28 cellular contexts compared by ENCODE assay signal in genomic region chr17:62111562-62112180, GRCh38. TPM values are rescaled to one million over a fixed set of nuclear protein-coding genes. Genes with fewer than 3 reads are reported as not detected.
DNase-seq lines count a peak whose midpoint lies in the region; ATAC-seq, FAIRE-seq and TF ChIP-seq lines count a peak whose summit lies in the region.
"Had no signal": no experiment of that assay in that cellular context is flagged by ENCODE, and none has a peak within 500 bp of the region (broad histone marks: within the 10 kb centered on the region; RNA-seq: fewer than 3 reads in every experiment).

No MANE protein-coding gene starts in this region.

- no peak for TF ChIP-seq POLR2A in HepG2 (IDR thresholded peaks at IDR 0.05; ENCODE audit: insufficient read depth in 1 of 2, low read depth in 2 of 2, low read length in 2 of 2)
- no peak for TF ChIP-seq POLR2A in prostate gland (IDR thresholded peaks at IDR 0.05)

- H3K4me1 Mint-ChIP-seq in dendritic cell treated with granulocyte-macrophage colony-stimulating factor and Interleukin-4, amounts not matched to agents 40 ng/mL and 50 ng/mL, for 4 days (ENCODE audit: low read depth), result peaks cover 5% of the 10 kb centered on the region
- H3K4me1 Mint-ChIP-seq in Caco-2 (ENCODE audit: low read depth, unreplicated experiment), result peaks cover 15% of the 10 kb centered on the region
- H3K4me1 Mint-ChIP-seq: B cell; central memory CD8-positive, alpha-beta T cell had no signal

- no peak for TF ChIP-seq EP300 in HepG2 (IDR thresholded peaks at IDR 0.05; ENCODE audit: low read depth in 2 of 2, low read length in 2 of 2)
- TF ChIP-seq EP300 in HepG2 (CRISPR knock-in tag; IDR thresholded peaks at IDR 0.05; ENCODE audit: borderline replicate concordance), result no peak

- 71% methylated on average over 7 of the region's 7 CpGs for WGBS in liver
- WGBS in HepG2 (ENCODE audit: low lambda C conversion rate), result 35% methylated on average over 7 of the region's 7 CpGs
- WGBS in prostate gland, result 33% methylated on average over 7 of the region's 7 CpGs

- no peaks in the 10 kb centered on the region for H3K36me3 ChIP-seq in liver (ENCODE audit: control insufficient read depth in 4 of 4, insufficient read depth in 3 of 4, low read depth in 1 of 4, low read length in 3 of 4)
- no peaks in the 10 kb centered on the region for H3K36me3 ChIP-seq in HepG2 (replicated peaks in 1 of 2; ENCODE audit: control insufficient read depth in 1 of 2, insufficient read depth in 2 of 2, low read length in 2 of 2)
- no peaks in the 10 kb centered on the region for H3K36me3 ChIP-seq in prostate gland
- H3K36me3 ChIP-seq in Caco-2 (ENCODE audit: control insufficient read depth, insufficient read depth, low read length), result no peaks in the 10 kb centered on the region
- H3K36me3 ChIP-seq: left lung, right atrium auricular region, suprapubic skin had no signal

- POLR2A ChIA-PET in HepG2 (lab: Yijun Ruan, JAX), result interaction anchor here (3.3 kb wide), 1 partner anchor 46 kb away, joined by 28 read pairs; no protein-coding TSS in a partner anchor
- POLR2A ChIA-PET in Caco-2 (lab: Charles Lee), result interaction anchor here (0.7 to 0.9 kb wide), 2 partner anchors 9 to 46 kb away, joined by 3 read pairs; no protein-coding TSS in a partner anchor
- POLR2A ChIA-PET in GM10248 (lab: Yijun Ruan, JAX), result interaction anchor here (0.7 kb wide), 1 partner anchor 47 kb away, joined by 4 read pairs; no protein-coding TSS in a partner anchor

- CTCF ChIA-PET in HepG2 (lab: Yijun Ruan, JAX; ENCODE audit: low intra/inter-chr PET ratio, low total read pairs) (no interaction called here), Caco-2 (lab: Charles Lee) (interaction anchor here (2.7 kb wide), 1 partner anchor 46 kb away, joined by 64 read pairs; no protein-coding TSS in a partner anchor), GM10248 (lab: Yijun Ruan, JAX) (interaction anchor here (1.0 to 5.9 kb wide), 8 partner anchors 8 to 698 kb away, joined by 3 to 174 read pairs (median 8); no protein-coding TSS in a partner anchor)

- H3K4me1 ChIP-seq in liver (ENCODE audit: control insufficient read depth in 4 of 4, insufficient read depth in 4 of 4, low read length in 3 of 4) (peaks cover 0 to 7% (median 2%) of the 10 kb centered on the region in 4 donors), HepG2 (ENCODE audit: insufficient read depth, low read length) (peaks cover 21% of the 10 kb centered on the region), prostate gland (replicated peaks) (no peaks in the 10 kb centered on the region), Caco-2 (peaks cover 16% of the 10 kb centered on the region)
- H3K4me1 ChIP-seq: left lung, right atrium auricular region, suprapubic skin had no signal

- H3K27me3 ChIP-seq in liver (ENCODE audit: control insufficient read depth in 4 of 4, insufficient read depth in 4 of 4, low read length in 3 of 4) (no peaks in the 10 kb centered on the region), HepG2 (ENCODE audit: control insufficient read depth in 1 of 2, insufficient read depth in 2 of 2, low read length in 2 of 2) (peaks cover 0 to 3% of the 10 kb centered on the region in 2 experiments; a peak in 1 of 5 replicates), prostate gland (replicated peaks; ENCODE audit: insufficient read depth) (no peaks in the 10 kb centered on the region), Caco-2 (replicated peaks; ENCODE audit: control insufficient read depth, insufficient read depth, low read length) (no peaks in the 10 kb centered on the region)
- H3K27me3 ChIP-seq: body of pancreas, left lung, right atrium auricular region, suprapubic skin had no signal

- BruUV-seq in HepG2 (replicated peaks; lab: Mats Ljungman, UMichigan) (no TSS peak), Caco-2 (replicated peaks; lab: Mats Ljungman, UMichigan) (no TSS peak)

- no peaks in the 10 kb centered on the region for H3K79me2 ChIP-seq in HepG2 (ENCODE audit: insufficient read depth, low read length)

- peaks cover 3% of the 10 kb centered on the region for H3K27me3 Mint-ChIP-seq in dendritic cell treated with granulocyte-macrophage colony-stimulating factor and Interleukin-4, amounts not matched to agents 40 ng/mL and 50 ng/mL, for 4 days
- H3K27me3 Mint-ChIP-seq in Caco-2 (ENCODE audit: insufficient read depth, unreplicated experiment), result no peaks in the 10 kb centered on the region
- H3K27me3 Mint-ChIP-seq: activated CD4-positive, alpha-beta memory T cell treated with anti-CD3 and anti-CD28 coated beads for 36 hours; central memory CD8-positive, alpha-beta T cell had no signal

- no peak overlapping the region for H3K4me3 ChIP-seq in liver (ENCODE audit: low read depth in 1 of 3, low read length in 3 of 3)
- no peak overlapping the region for H3K4me3 ChIP-seq in HepG2 (replicated peaks in 1 of 3; ENCODE audit: insufficient read depth in 1 of 3, low read depth in 2 of 3, low read length in 3 of 3)
- H3K4me3 ChIP-seq in prostate gland, result no peak overlapping the region
- no peak overlapping the region for H3K4me3 ChIP-seq in Caco-2 (ENCODE audit: low read depth, low read length)
- H3K4me3 ChIP-seq: body of pancreas, left lung, right atrium auricular region, smooth muscle cell, suprapubic skin had no signal

- in situ Hi-C loops in HepG2 (cut with HindIII; ENCODE audit: extremely low pct_ligation_motif_present, low pct_unique_long_range_greater_than_20kb), result no loop called here

- no peak for DNase-seq in HepG2 (ENCODE audit: low spot score)
- peak; percentile 36 for DNase-seq in HuH-7.5 (ENCODE audit: low spot score)
- DNase-seq in prostate gland (ENCODE audit: low spot score), result no peak
- no peak for DNase-seq in Caco-2
- no peak for DNase-seq in activated CD4-positive, CD25-positive, alpha-beta regulatory T cell treated with anti-CD3 and anti-CD28 coated beads, Interleukin-2, amount 50 U/mL, for 72 hours
- DNase-seq in GM10248 (ENCODE audit: extremely low spot score), result no peak
- DNase-seq: activated CD4-positive, alpha-beta memory T cell treated with anti-CD3 and anti-CD28 coated beads for 36 hours; activated CD4-positive, alpha-beta T cell treated with anti-CD3 and anti-CD28 coated beads for 1 hour; activated naive CD4-positive, alpha-beta T cell treated with anti-CD3 and anti-CD28 coated beads, Interleukin-2, amount 50 U/mL, for 16 hours; body of pancreas; COR-L47; dermis blood vessel endothelial cell; endodermal cell; left lung; mesendoderm; NCI-H748 treated with DMSO at 0.1 percent for 48 hours; stimulated activated naive CD4-positive, alpha-beta T cell; T-helper 2 cell had no signal

- no peak overlapping the region for H2AFZ ChIP-seq in HepG2 (ENCODE audit: low read length)

- no peak overlapping the region for H3K9ac ChIP-seq in liver (ENCODE audit: low read depth in 1 of 2, low read length in 2 of 2)
- no peak overlapping the region for H3K9ac ChIP-seq in HepG2 (ENCODE audit: insufficient read depth, low read depth, low read length)
- H3K9ac ChIP-seq: KMS-11 had no signal

- TF ChIP-seq CTCF in liver (IDR thresholded peaks at IDR 0.05; ENCODE audit: low read depth, low read length, missing input control), result no peak
- TF ChIP-seq CTCF in HepG2 (CRISPR knock-in tag; IDR thresholded peaks at IDR 0.05), result no peak
- TF ChIP-seq CTCF in prostate gland (IDR thresholded peaks at IDR 0.05), result no peak
- no peak for TF ChIP-seq CTCF in Caco-2 (IDR thresholded peaks at IDR 0.05; ENCODE audit: insufficient read depth in 1 of 2, low read depth in 1 of 2, low read length in 1 of 2, severe bottlenecking in 1 of 2, unreplicated experiment in 1 of 2)
- TF ChIP-seq CTCF in GM10248 (IDR thresholded peaks at IDR 0.05; ENCODE audit: control extremely low read depth, extremely low read depth, low read depth, missing control alignments), result no peak

- intact Hi-C loops in HepG2 (cut with micrococcal nuclease; ENCODE audit: unreplicated experiment) (no loop called here), prostate gland (cut with DNase I) (no loop called here), Caco-2 (cut with micrococcal nuclease; ENCODE audit: unreplicated experiment) (no loop called here)
- intact Hi-C loops in dendritic cell treated with granulocyte-macrophage colony-stimulating factor and Interleukin-4, amounts not matched to agents 40 ng/mL and 50 ng/mL, for 4 days (cut with micrococcal nuclease), result no loop called here

- no peak for TF ChIP-seq RAD21 in liver (IDR thresholded peaks at IDR 0.05)
- TF ChIP-seq RAD21 in HepG2 (CRISPR knock-in tag; IDR thresholded peaks at IDR 0.05), result no peak

- no peak for FAIRE-seq in HepG2 (lab: Jason Lieb, UNC)
- FAIRE-seq: islet of Langerhans had no signal

- H3K4me3 Mint-ChIP-seq in dendritic cell treated with granulocyte-macrophage colony-stimulating factor and Interleukin-4, amounts not matched to agents 40 ng/mL and 50 ng/mL, for 4 days, result no peak overlapping the region
- no peak overlapping the region for H3K4me3 Mint-ChIP-seq in Caco-2 (ENCODE audit: unreplicated experiment)
- H3K4me3 Mint-ChIP-seq: activated CD4-positive, alpha-beta memory T cell treated with anti-CD3 and anti-CD28 coated beads for 36 hours; B cell; central memory CD8-positive, alpha-beta T cell; endodermal cell had no signal

- H3K27ac ChIP-seq in liver (ENCODE audit: low read depth in 1 of 2, low read length in 2 of 2) (no peak overlapping the region), HepG2 (ENCODE audit: extremely low read length, insufficient read depth, low read length) (no peak overlapping the region), prostate gland (no peak overlapping the region)
- H3K27ac ChIP-seq: body of pancreas, KMS-11, left lung, right atrium auricular region, suprapubic skin had no signal

- no peaks in the 10 kb centered on the region for H4K20me1 ChIP-seq in HepG2 (ENCODE audit: insufficient read depth, low read length)

- no peaks in the 10 kb centered on the region for H3K9me3 ChIP-seq in liver (ENCODE audit: control insufficient read depth in 4 of 4, low read length in 3 of 4)
- H3K9me3 ChIP-seq in HepG2 (ENCODE audit: low read length), result no peaks in the 10 kb centered on the region
- no peaks in the 10 kb centered on the region for H3K9me3 ChIP-seq in prostate gland
- no peaks in the 10 kb centered on the region for H3K9me3 ChIP-seq in Caco-2
- H3K9me3 ChIP-seq: body of pancreas, left lung, right atrium auricular region, suprapubic skin had no signal

- H3K4me2 ChIP-seq in HepG2 (ENCODE audit: low read depth, low read length), result no peak overlapping the region
- H3K4me2 ChIP-seq: KMS-11, smooth muscle cell had no signal

- ATAC-seq in HepG2, result no peak
- ATAC-seq: body of pancreas, left lung had no signal

- H3K27ac Mint-ChIP-seq in dendritic cell treated with granulocyte-macrophage colony-stimulating factor and Interleukin-4, amounts not matched to agents 40 ng/mL and 50 ng/mL, for 4 days, result peak overlapping the region; percentile 41
- no peak overlapping the region for H3K27ac Mint-ChIP-seq in Caco-2 (ENCODE audit: unreplicated experiment)
- H3K27ac Mint-ChIP-seq: activated CD4-positive, alpha-beta memory T cell treated with anti-CD3 and anti-CD28 coated beads for 36 hours; activated T-helper 2 cell treated with anti-CD3 and anti-CD28 coated beads, Interferon-gamma antibody, Interleukin-2, Interleukin-4, amounts not matched to agents 10 μg/mL and 5 μg/mL and 100 μg/mL, durations not matched to agents 14 hours and 24 hours and 36 hours; B cell; endodermal cell had no signal

- H3K36me3 Mint-ChIP-seq in dendritic cell treated with granulocyte-macrophage colony-stimulating factor and Interleukin-4, amounts not matched to agents 40 ng/mL and 50 ng/mL, for 4 days (ENCODE audit: low read depth), result no peaks in the 10 kb centered on the region
- H3K36me3 Mint-ChIP-seq in Caco-2 (ENCODE audit: insufficient read depth, unreplicated experiment), result no peaks in the 10 kb centered on the region
- H3K36me3 Mint-ChIP-seq: activated CD4-positive, alpha-beta memory T cell treated with anti-CD3 and anti-CD28 coated beads for 36 hours had no signal

- no peaks in the 10 kb centered on the region for H3K9me3 Mint-ChIP-seq in dendritic cell treated with granulocyte-macrophage colony-stimulating factor and Interleukin-4, amounts not matched to agents 40 ng/mL and 50 ng/mL, for 4 days
- peaks cover 11% of the 10 kb centered on the region for H3K9me3 Mint-ChIP-seq in Caco-2 (ENCODE audit: unreplicated experiment)
- H3K9me3 Mint-ChIP-seq: activated CD4-positive, alpha-beta memory T cell treated with anti-CD3 and anti-CD28 coated beads for 36 hours; activated T-helper 2 cell treated with anti-CD3 and anti-CD28 coated beads, Interferon-gamma antibody, Interleukin-2, Interleukin-4, amounts not matched to agents 10 μg/mL and 5 μg/mL and 100 μg/mL, durations not matched to agents 14 hours and 24 hours and 36 hours; central memory CD8-positive, alpha-beta T cell; endodermal cell had no signal

RNA-seq across cellular contexts. Expression of gene MED13, which starts 46.6 kb away (rescaled TPM):
- total RNA-seq in liver, result 10 to 100 TPM; 44.2 to 64.0 TPM
- 1 to 10 TPM; 6.6 to 7.7 TPM for polyA plus RNA-seq in liver
- total RNA-seq in HepG2 (2016; rRNA removed; fragmentation: Illumina TruSeq; extraction: Trizol), result 69.1 and 70.9 TPM in 2 replicates
- total RNA-seq in HepG2 (2016; cell fraction: cytosol; rRNA removed; fragmentation: Illumina TruSeq; extraction: Trizol; ENCODE audit: low read depth), result 28.7 and 34.2 TPM in 2 replicates
- 60.8 and 66.7 TPM in 2 replicates for total RNA-seq in HepG2 (2016; cell fraction: insoluble cytoplasmic fraction; rRNA removed; fragmentation: Illumina TruSeq; extraction: Trizol)
- 34.4 and 35.2 TPM in 2 replicates for total RNA-seq in HepG2 (2016; cell fraction: membrane; rRNA removed; fragmentation: Illumina TruSeq; extraction: Trizol)
- 74.9 and 87.2 TPM in 2 replicates for total RNA-seq in HepG2 (2016; cell fraction: nucleus; rRNA removed; fragmentation: Illumina TruSeq; extraction: Trizol)
- 25.2 and 27.4 TPM in 2 replicates for polyA plus RNA-seq in HepG2 (2011; rRNA removed)
- polyA plus RNA-seq in HepG2 (2011; cell fraction: cytosol; rRNA removed), result 9.5 and 15.5 TPM in 2 replicates
- 22.1 and 24.5 TPM in 2 replicates for polyA plus RNA-seq in HepG2 (2011; cell fraction: nucleus; rRNA removed)
- 18.1 and 18.8 TPM in 2 replicates for polyA plus RNA-seq in HepG2 (2012)
- polyA plus RNA-seq in HepG2 (2016; cell fraction: cytosol; fragmentation: Illumina TruSeq; extraction: Trizol; ENCODE audit: low read depth), result 1.1 and 1.2 TPM in 2 replicates
- polyA plus RNA-seq in HepG2 (2016; cell fraction: insoluble cytoplasmic fraction; fragmentation: Illumina TruSeq; extraction: Trizol; ENCODE audit: low read depth), result 22.4 and 23.2 TPM in 2 replicates
- polyA plus RNA-seq in HepG2 (2016; cell fraction: membrane; fragmentation: Illumina TruSeq; extraction: Trizol; ENCODE audit: low read depth), result 3.0 and 3.5 TPM in 2 replicates
- polyA plus RNA-seq in HepG2 (2016; cell fraction: nucleus; fragmentation: Illumina TruSeq; extraction: Trizol; ENCODE audit: insufficient read depth, low read depth), result 29.6 and 33.8 TPM in 2 replicates
- polyA minus RNA-seq in HepG2 (2011; rRNA and poly(A)+ RNA removed; ENCODE audit: low replicate concordance), result 248 and 289 TPM in 2 replicates
- 47.7 and 70.8 TPM in 2 replicates for polyA minus RNA-seq in HepG2 (2011; cell fraction: cytosol; rRNA and poly(A)+ RNA removed)
- 160 and 215 TPM in 2 replicates for polyA minus RNA-seq in HepG2 (2011; cell fraction: nucleus; rRNA and poly(A)+ RNA removed)
- total RNA-seq in prostate gland, result 10 to 100 TPM; 45.4 to 72.1 TPM
- total RNA-seq in Caco-2 (2022), result 77.6 and 79.6 TPM in 2 replicates
